16 cellular contexts compared by ENCODE assay signal in the genomic region with DNA sequence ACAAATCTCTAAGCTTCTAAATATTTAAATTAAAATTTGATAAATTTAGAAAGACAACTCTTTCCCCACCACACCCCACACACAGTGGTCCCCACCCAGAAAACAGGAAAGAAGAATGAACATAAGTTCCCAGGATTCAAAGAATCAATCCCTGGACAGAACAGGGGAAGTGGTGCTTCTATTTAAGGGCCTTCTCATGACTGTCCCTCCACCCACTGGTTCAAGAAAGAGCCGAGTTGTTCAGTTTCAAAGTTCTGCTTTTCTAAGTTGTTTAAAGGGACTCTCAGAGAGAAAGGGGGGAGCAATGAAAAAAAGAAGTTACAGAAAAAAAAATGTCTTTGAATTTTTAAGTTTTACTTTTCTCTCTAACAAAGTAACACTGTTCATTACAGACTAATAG.
DNase-seq lines count a peak whose midpoint lies in the region; ATAC-seq, FAIRE-seq and TF ChIP-seq lines count a peak whose summit lies in the region.
"Had no signal": no experiment of that assay in that cellular context is flagged by ENCODE, and none has a peak within 500 bp of the region (broad histone marks: within the 10 kb centered on the region; RNA-seq: fewer than 3 reads in every experiment).

No MANE protein-coding gene starts in this region.

- no peak overlapping the region for H3K27ac ChIP-seq in right atrium auricular region
- peak overlapping the region; percentile 99 for H3K27ac ChIP-seq in astrocyte (ENCODE audit: low read depth, low read length)
- peak overlapping the region; percentile 3 for H3K27ac ChIP-seq in upper lobe of right lung
- H3K27ac ChIP-seq: testis had no signal

- H3K9ac ChIP-seq in astrocyte (ENCODE audit: low read length), result peak overlapping the region; percentile 26

- no peaks in the 10 kb centered on the region for H4K20me1 ChIP-seq in astrocyte (ENCODE audit: insufficient read depth, low read length)

- H3K9me3 ChIP-seq in right atrium auricular region (no peaks in the 10 kb centered on the region), astrocyte (ENCODE audit: insufficient read depth, low read depth, low read length) (no peaks in the 10 kb centered on the region), upper lobe of right lung (no peaks in the 10 kb centered on the region)
- H3K9me3 ChIP-seq: testis had no signal

- H3K9me3 Mint-ChIP-seq in astrocyte (ENCODE audit: unreplicated experiment), result no peaks in the 10 kb centered on the region

- H3K4me1 Mint-ChIP-seq in astrocyte (ENCODE audit: low read depth, unreplicated experiment), result peaks cover 74% of the 10 kb centered on the region

- H3K4me3 ChIP-seq in right atrium auricular region (no peak overlapping the region), astrocyte (ENCODE audit: insufficient read depth, low read depth, low read length) (no peak overlapping the region), upper lobe of right lung (no peak overlapping the region)
- H3K4me3 ChIP-seq: testis had no signal

- DNase-seq in Right ventricle myocardium superior (no peak), right atrium auricular region (ENCODE audit: low spot score) (no peak), astrocyte (ENCODE audit: low read depth) (no peak), medulla oblongata (ENCODE audit: extremely low spot score) (peak; percentile 77), upper lobe of right lung (no peak), SW 1271 (lab: John Stamatoyannopoulos, UW) (no peak), NCI-H2196 (lab: John Stamatoyannopoulos, UW; ENCODE audit: unreplicated experiment) (no peak)
- no peak for DNase-seq in activated CD4-positive, alpha-beta T cell treated with anti-CD3 and anti-CD28 coated beads, Interleukin-2, amount 50 U/mL, for 1 hour
- DNase-seq: ACHN; activated CD4-positive, alpha-beta T cell treated with anti-CD3 and anti-CD28 coated beads, Interleukin-2, amount 50 U/mL, for 4 hours; activated T-cell treated with anti-CD3 and anti-CD28 coated beads, Interleukin-2, amount 50 U/mL, for 72 hours; islet precursor cell; NCI-H2029 treated with DMSO at 0.1 percent for 48 hours; SHP77; stimulated activated CD4-positive, alpha-beta T cell treated with anti-CD3 and anti-CD28 coated beads, Interleukin-2, amount 100 ng/mL, for 24 hours; testis had no signal

- ATAC-seq in Right ventricle myocardium superior (ENCODE audit: poor library complexity) (peak; percentile 47), upper lobe of right lung (peak; percentile 81)
- ATAC-seq: activated T-cell treated with anti-CD3 and anti-CD28 coated beads, Interleukin-2, amount 50 U/mL, for 72 hours had no signal

- no peak for FAIRE-seq in astrocyte (lab: Jason Lieb, UNC)

- H3K4me3 Mint-ChIP-seq in astrocyte (ENCODE audit: unreplicated experiment), result peak overlapping the region; percentile 73
- H3K4me3 Mint-ChIP-seq: activated T-cell treated with anti-CD3 and anti-CD28 coated beads, Interleukin-2, amount 50 U/mL, for 72 hours had no signal

- peaks cover 20% of the 10 kb centered on the region for H3K79me2 ChIP-seq in astrocyte (ENCODE audit: insufficient read depth, low read length)

- H3K4me2 ChIP-seq in astrocyte (ENCODE audit: low read length), result no peak overlapping the region

- peaks cover under 1% of the 10 kb centered on the region for H3K36me3 Mint-ChIP-seq in astrocyte (ENCODE audit: low read depth, unreplicated experiment)

- no peaks in the 10 kb centered on the region for H3K27me3 ChIP-seq in right atrium auricular region
- no peaks in the 10 kb centered on the region for H3K27me3 ChIP-seq in astrocyte (ENCODE audit: insufficient read depth, low read length)
- H3K27me3 ChIP-seq in upper lobe of right lung, result no peaks in the 10 kb centered on the region
- H3K27me3 ChIP-seq: testis had no signal

- H3K36me3 ChIP-seq in right atrium auricular region, result no peaks in the 10 kb centered on the region
- H3K36me3 ChIP-seq in astrocyte (ENCODE audit: insufficient read depth, low read length), result no peaks in the 10 kb centered on the region
- H3K36me3 ChIP-seq in upper lobe of right lung, result no peaks in the 10 kb centered on the region

- peak overlapping the region; percentile 79 for H3K27ac Mint-ChIP-seq in astrocyte (ENCODE audit: unreplicated experiment)
- H3K27ac Mint-ChIP-seq: activated T-cell treated with anti-CD3 and anti-CD28 coated beads, Interleukin-2, amount 50 U/mL, for 72 hours had no signal

- no peak for TF ChIP-seq CTCF in right atrium auricular region (IDR thresholded peaks at IDR 0.05)
- TF ChIP-seq CTCF in astrocyte (IDR thresholded peaks at IDR 0.05; ENCODE audit: insufficient read depth, low read depth, low read length), result no peak
- no peak for TF ChIP-seq CTCF in upper lobe of right lung (IDR thresholded peaks at IDR 0.05)

- H3K4me1 ChIP-seq in right atrium auricular region (peaks cover 0 to 44% of the 10 kb centered on the region in 2 donors), astrocyte (ENCODE audit: insufficient read depth, low read length) (peaks cover 76% of the 10 kb centered on the region), upper lobe of right lung (peaks cover 28% of the 10 kb centered on the region)

- no peak overlapping the region for H2AFZ ChIP-seq in astrocyte (ENCODE audit: low read depth, low read length)

- intact Hi-C loops in Right ventricle myocardium superior (cut with DNase I) (no loop called here), upper lobe of right lung (cut with DNase I) (no loop called here)

- no peaks in the 10 kb centered on the region for H3K27me3 Mint-ChIP-seq in astrocyte (ENCODE audit: low read depth, unreplicated experiment)

Comparison
In these comparisons a context has a peak if more than half of its experiments do, and no peak if none do; other contexts are left out.
1. H3K27ac ChIP-seq: peak in astrocyte (single experiment) and upper lobe of right lung (single experiment); none in right atrium auricular region (0 of 2).